In genomic region chr3:187385296-187385695, GRCh38 we compare ENCODE assay signal across 23 cellular contexts.
"Had no signal": no experiment of that assay in that cellular context is flagged by ENCODE, and none has a peak within 500 bp of the region (broad histone marks: within the 10 kb centered on the region; RNA-seq: fewer than 3 reads in every experiment).

No MANE protein-coding gene starts in this region.

- H2AFZ ChIP-seq: neural progenitor cell, parathyroid adenoma had no signal

- H3K9me3 ChIP-seq: esophagus muscularis mucosa, mucosa of descending colon, prostate gland, stomach, testis, tibial artery, upper lobe of left lung had no signal

- H3K4me1 ChIP-seq: esophagus muscularis mucosa, foreskin keratinocyte, lower lobe of right lung, neural progenitor cell, parathyroid adenoma, prostate gland, sigmoid colon, testis, tibial artery, upper lobe of left lung had no signal

- ATAC-seq: foreskin keratinocyte; left colon; left ventricle myocardium superior; lower lobe of right lung; mucosa of descending colon; right cardiac atrium; stimulated activated effector memory CD8-positive, alpha-beta T cell treated with anti-CD3 and anti-CD28 coated beads, Interleukin-12 subunit alpha, Interleukin-12 subunit beta, amount 100 ng/mL, for 72 hours had no signal

- H3K4me2 ChIP-seq: neural progenitor cell had no signal

- H3K36me3 ChIP-seq: esophagus muscularis mucosa, lower lobe of right lung, neural progenitor cell, prostate gland, sigmoid colon, stomach, tibial artery, upper lobe of left lung had no signal

- H3K4me3 ChIP-seq: esophagus muscularis mucosa, lower lobe of right lung, mucosa of descending colon, neural progenitor cell, prostate gland, sigmoid colon, stomach, testis, tibial artery, upper lobe of left lung had no signal

- H3K79me2 ChIP-seq: parathyroid adenoma had no signal

- DNase-seq: central memory CD4-positive, alpha-beta T cell; effector memory CD4-positive, alpha-beta T cell; foreskin keratinocyte; kidney; left colon; left ventricle myocardium superior; lower lobe of right lung; mucosa of descending colon; naive B cell; right cardiac atrium; sigmoid colon; stimulated activated CD4-positive, alpha-beta T cell treated with anti-CD3 and anti-CD28 coated beads, Interleukin-2, amount 100 ng/mL, for 24 hours; stimulated activated CD4-positive, alpha-beta T cell treated with anti-CD3 and anti-CD28 coated beads, Interleukin-4, amount 100 ng/mL, for 24 hours; stimulated activated naive CD4-positive, alpha-beta T cell treated with Interleukin-2 at 50 U/mL for 16 hours; stomach; testis; tibial artery; upper lobe of left lung had no signal

- H3K27me3 ChIP-seq: esophagus muscularis mucosa, neural progenitor cell, sigmoid colon, stomach, testis, tibial artery, upper lobe of left lung had no signal

- H3K27ac ChIP-seq: esophagus muscularis mucosa, foreskin keratinocyte, lower lobe of right lung, neural progenitor cell, parathyroid adenoma, prostate gland, sigmoid colon, stomach, testis, tibial artery, upper lobe of left lung had no signal
